38 cellular contexts compared by ENCODE assay signal in genomic region chr22:32132126-32132525, GRCh38. TPM values are rescaled to one million over a fixed set of nuclear protein-coding genes. Genes with fewer than 3 reads are reported as not detected.
"Had no signal": no experiment of that assay in that cellular context is flagged by ENCODE, and none has a peak within 500 bp of the region (broad histone marks: within the 10 kb centered on the region; RNA-seq: fewer than 3 reads in every experiment).

No MANE protein-coding gene starts in this region.

- H3K27me3 ChIP-seq: MG63 had no signal

- H3K4me2 ChIP-seq: KMS-11 had no signal

- H3K4me3 ChIP-seq: MG63 had no signal

- H3K36me3 ChIP-seq: MG63 had no signal

- H3K9ac ChIP-seq: KMS-11 had no signal

- DNase-seq: Karpas-422, Kasumi-1, MG63, MM.1S, MV-4-11, NCI-H1048, NCI-H1092, NCI-H1092 treated with DMSO at 0.1 percent for 48 hours, NCI-H1105, NCI-H1105 treated with DMSO at 0.1 percent for 48 hours, NCI-H1417, NCI-H1417 treated with DMSO at 0.1 percent for 48 hours, NCI-H1436, NCI-H1436 treated with DMSO at 0.1 percent for 48 hours, NCI-H146, NCI-H1694, NCI-H1694 treated with DMSO at 0.1 percent for 48 hours, NCI-H187, NCI-H187 treated with DMSO at 0.1 percent for 48 hours, NCI-H1930, NCI-H2029, NCI-H2029 treated with DMSO at 0.1 percent for 48 hours, NCI-H2081, NCI-H2081 treated with DMSO at 0.1 percent for 48 hours, NCI-H2107, NCI-H2171, NCI-H2171 treated with DMSO at 0.1 percent for 48 hours, NCI-H2227 treated with DMSO at 0.1 percent for 48 hours, NCI-H226, NCI-H345, NCI-H446 treated with DMSO at 0.1 percent for 48 hours, NCI-H510A, NCI-H510A treated with DMSO at 0.1 percent for 48 hours had no signal

- H3K27ac ChIP-seq: KMS-11 had no signal

- H3K9me3 ChIP-seq: MG63 had no signal

RNA-seq across cellular contexts. Expression of gene C22orf42, which starts 27.0 kb away (rescaled TPM):
- total RNA-seq: LHCN-M2, M059J, MCF 10A, NCI-H460 had no signal
